In genomic region chr16:87390641-87391323, GRCh38 we compare ENCODE assay signal across 8 cellular contexts. TPM values are rescaled to one million over a fixed set of nuclear protein-coding genes. Genes with fewer than 3 reads are reported as not detected.
DNase-seq lines count a peak whose midpoint lies in the region; TF ChIP-seq lines count a peak whose summit lies in the region.
"Had no signal": no experiment of that assay in that cellular context is flagged by ENCODE, and none has a peak within 500 bp of the region (broad histone marks: within the 10 kb centered on the region; RNA-seq: fewer than 3 reads in every experiment).

No MANE protein-coding gene starts in this region.

- no peak for TF ChIP-seq CTCF in liver (IDR thresholded peaks at IDR 0.05; ENCODE audit: low read depth, low read length, missing input control)
- no peak for TF ChIP-seq CTCF in stomach (IDR thresholded peaks at IDR 0.05)

- no peaks in the 10 kb centered on the region for H3K36me3 ChIP-seq in HUES6 (ENCODE audit: control insufficient read depth, insufficient read depth, low read length)
- peaks cover 0 to 4% (median 1%) of the 10 kb centered on the region in 4 donors for H3K36me3 ChIP-seq in liver (ENCODE audit: control insufficient read depth in 4 of 4, insufficient read depth in 3 of 4, low read depth in 1 of 4, low read length in 3 of 4)
- peaks cover 0 to 3% (median 0%) of the 10 kb centered on the region in 4 donors for H3K36me3 ChIP-seq in stomach

- H3K27me3 ChIP-seq in HUES6 (ENCODE audit: control insufficient read depth, insufficient read depth, low read length) (no peaks in the 10 kb centered on the region), liver (ENCODE audit: control insufficient read depth in 4 of 4, insufficient read depth in 4 of 4, low read length in 3 of 4) (no peaks in the 10 kb centered on the region), stomach (no peaks in the 10 kb centered on the region)

- intact Hi-C loops in activated T-helper 2 cell treated with anti-CD3 and anti-CD28 coated beads, Interferon-gamma antibody, Interleukin-2, Interleukin-4, amounts not matched to agents 10 μg/mL and 5 μg/mL and 100 μg/mL, durations not matched to agents 14 hours and 24 hours and 36 hours (cut with micrococcal nuclease), result loop anchor here (5.0 kb wide), 1 partner anchor 102 kb away; the partner anchor contains the start of gene ZCCHC14
- intact Hi-C loops in stomach (cut with DNase I; ENCODE audit: low total_unique reads), result no loop called here

- H3K36me3 Mint-ChIP-seq in activated T-helper 2 cell treated with anti-CD3 and anti-CD28 coated beads, Interferon-gamma antibody, Interleukin-2, Interleukin-4, amounts not matched to agents 10 μg/mL and 5 μg/mL and 100 μg/mL, durations not matched to agents 14 hours and 24 hours and 36 hours (ENCODE audit: low read depth), result peaks cover 21% of the 10 kb centered on the region

- H3K9me3 Mint-ChIP-seq in activated T-helper 2 cell treated with anti-CD3 and anti-CD28 coated beads, Interferon-gamma antibody, Interleukin-2, Interleukin-4, amounts not matched to agents 10 μg/mL and 5 μg/mL and 100 μg/mL, durations not matched to agents 14 hours and 24 hours and 36 hours, result no peaks in the 10 kb centered on the region

- H3K27me3 Mint-ChIP-seq in activated T-helper 2 cell treated with anti-CD3 and anti-CD28 coated beads, Interferon-gamma antibody, Interleukin-2, Interleukin-4, amounts not matched to agents 10 μg/mL and 5 μg/mL and 100 μg/mL, durations not matched to agents 14 hours and 24 hours and 36 hours (ENCODE audit: low read depth), result no peaks in the 10 kb centered on the region

- H3K4me3 Mint-ChIP-seq in activated T-helper 2 cell treated with anti-CD3 and anti-CD28 coated beads, Interferon-gamma antibody, Interleukin-2, Interleukin-4, amounts not matched to agents 10 μg/mL and 5 μg/mL and 100 μg/mL, durations not matched to agents 14 hours and 24 hours and 36 hours (ENCODE audit: low read depth), result peak overlapping the region; percentile 85

- no peak for TF ChIP-seq POLR2A in stomach (IDR thresholded peaks at IDR 0.05)

- H3K4me1 ChIP-seq in HUES6 (ENCODE audit: control insufficient read depth, insufficient read depth, low read length), result peaks cover 15% of the 10 kb centered on the region
- H3K4me1 ChIP-seq in liver (ENCODE audit: control insufficient read depth in 4 of 4, insufficient read depth in 4 of 4, low read length in 3 of 4), result peaks cover 14 to 40% (median 18%) of the 10 kb centered on the region in 4 donors
- peaks cover 25 to 67% (median 43%) of the 10 kb centered on the region in 4 donors for H3K4me1 ChIP-seq in stomach

- no peak for TF ChIP-seq RAD21 in liver (IDR thresholded peaks at IDR 0.05)

- peak overlapping the region; percentile 81 for H3K9ac ChIP-seq in HUES6 (ENCODE audit: low read length)
- peak overlapping the region; percentile 79 to 97 for H3K9ac ChIP-seq in liver (ENCODE audit: low read depth in 1 of 2, low read length in 2 of 2)

- H3K27ac Mint-ChIP-seq in activated T-helper 2 cell treated with anti-CD3 and anti-CD28 coated beads, Interferon-gamma antibody, Interleukin-2, Interleukin-4, amounts not matched to agents 10 μg/mL and 5 μg/mL and 100 μg/mL, durations not matched to agents 14 hours and 24 hours and 36 hours, result peak overlapping the region; percentile 95

- no peak for DNase-seq in activated T-helper 2 cell treated with anti-CD3 and anti-CD28 coated beads, Interferon-gamma antibody, Interleukin-2, Interleukin-4, amounts not matched to agents 10 μg/mL and 5 μg/mL and 100 μg/mL, durations not matched to agents 14 hours and 24 hours and 36 hours (ENCODE audit: low spot score)
- DNase-seq in stomach, result no peak
- no peak for DNase-seq in NCI-H446 treated with DMSO at 0.1 percent for 48 hours (lab: John Stamatoyannopoulos, UW)
- DNase-seq in central memory CD4-positive, alpha-beta T cell, result no peak
- DNase-seq in activated effector memory CD4-positive, alpha-beta T cell treated with anti-CD3 and anti-CD28 coated beads, Interleukin-2, amount 50 U/mL, for 16 hours, result no peak
- DNase-seq: NCI-H187 had no signal

- peak overlapping the region; percentile 75 for H3K4me3 ChIP-seq in HUES6 (ENCODE audit: low read depth, low read length)
- H3K4me3 ChIP-seq in liver (ENCODE audit: low read depth in 1 of 3, low read length in 3 of 3), result no peak overlapping the region
- H3K4me3 ChIP-seq in stomach, result peak overlapping the region in 3 of 4 donors; percentile 72 to 84 (median 77)

- WGBS in liver, result 97% methylated on average over 24 of the region's 24 CpGs
- WGBS in stomach, 5 donors, result 95 to 98% (median 96%) methylated on average over 24 of the region's 24 CpGs

- H3K4me1 Mint-ChIP-seq in activated T-helper 2 cell treated with anti-CD3 and anti-CD28 coated beads, Interferon-gamma antibody, Interleukin-2, Interleukin-4, amounts not matched to agents 10 μg/mL and 5 μg/mL and 100 μg/mL, durations not matched to agents 14 hours and 24 hours and 36 hours (ENCODE audit: low read depth), result peaks cover 61% of the 10 kb centered on the region

- H3K27ac ChIP-seq in HUES6 (ENCODE audit: low read depth, low read length) (no peak overlapping the region), liver (ENCODE audit: low read depth in 1 of 2, low read length in 2 of 2) (peak overlapping the region; percentile 99), stomach (peak overlapping the region; percentile 96 to 100 (median 99))

- no peak for TF ChIP-seq EP300 in stomach (IDR thresholded peaks at IDR 0.05)

- H3K9me3 ChIP-seq in HUES6 (ENCODE audit: control insufficient read depth, insufficient read depth, low read depth, low read length) (no peaks in the 10 kb centered on the region), liver (ENCODE audit: control insufficient read depth in 4 of 4, low read length in 3 of 4) (no peaks in the 10 kb centered on the region), stomach (no peaks in the 10 kb centered on the region)

TF ChIP-seq in liver, 16 proteins besides CTCF, POLR2A, EP300 and RAD21 (continues in another document):
- TF ChIP-seq HNF4G (IDR thresholded peaks at IDR 0.05), result no peak
- no peak for TF ChIP-seq MAX (IDR thresholded peaks at IDR 0.05)
- no peak for TF ChIP-seq REST (IDR thresholded peaks at IDR 0.05)
- no peak for TF ChIP-seq GABPA (IDR thresholded peaks at IDR 0.05 in 1 of 2, conservative IDR thresholded peaks at IDR 0.05 in 1 of 2)
- no peak for TF ChIP-seq NR2F2 (IDR thresholded peaks at IDR 0.05)
- TF ChIP-seq HNF4A (conservative IDR thresholded peaks at IDR 0.05), result no peak
- no peak for TF ChIP-seq RXRA (IDR thresholded peaks at IDR 0.05)
- no peak for TF ChIP-seq ATF3 (IDR thresholded peaks at IDR 0.05)
- TF ChIP-seq SP1 (IDR thresholded peaks at IDR 0.05), result no peak

RNA-seq across cellular contexts. Expression of gene MAP1LC3B, which starts 1.4 kb away (rescaled TPM):
- total RNA-seq in activated T-helper 2 cell treated with anti-CD3 and anti-CD28 coated beads, Interferon-gamma antibody, Interleukin-2, Interleukin-4, amounts not matched to agents 10 μg/mL and 5 μg/mL and 100 μg/mL, durations not matched to agents 14 hours and 24 hours and 36 hours, result 40.6 and 43.6 TPM in 2 replicates
- total RNA-seq in liver (10 to 100 TPM; 10.3 to 14.1 TPM), stomach (100 to 1,000 TPM in 1 of 5 donors, 10 to 100 TPM in 4; 24.6 to 111 (median 50.1) TPM)
- polyA plus RNA-seq in liver (10 to 100 TPM; 17.3 to 36.3 TPM), stomach (10 to 100 TPM; 31.5 to 62.0 (median 50.1) TPM)

RNA-seq across cellular contexts. Expression of gene FBXO31, which starts 7.2 kb away (rescaled TPM):
- total RNA-seq in activated T-helper 2 cell treated with anti-CD3 and anti-CD28 coated beads, Interferon-gamma antibody, Interleukin-2, Interleukin-4, amounts not matched to agents 10 μg/mL and 5 μg/mL and 100 μg/mL, durations not matched to agents 14 hours and 24 hours and 36 hours, result 33.6 and 40.1 TPM in 2 replicates
- total RNA-seq in liver (10 to 100 TPM; 14.3 to 30.3 TPM), stomach (1,000 to 10,000 TPM in 1 of 5 donors, 10 to 100 TPM in 4; 20.9 to 1,171 (median 41.5) TPM)
- polyA plus RNA-seq in liver (10 to 100 TPM; 13.2 to 21.8 TPM), stomach (10 to 100 TPM in 1 of 3 donors, 1 to 10 TPM in 2; 6.4 to 11.7 (median 8.2) TPM)

Comparison
In these comparisons a context has a peak if more than half of its experiments do, and no peak if none do; other contexts are left out.
1. H3K4me3 ChIP-seq: peak in HUES6 (single experiment) and stomach (3 of 4); none in liver (0 of 3).